Comparison of ENCODE assay signal across 17 cellular contexts in the genomic region with DNA sequence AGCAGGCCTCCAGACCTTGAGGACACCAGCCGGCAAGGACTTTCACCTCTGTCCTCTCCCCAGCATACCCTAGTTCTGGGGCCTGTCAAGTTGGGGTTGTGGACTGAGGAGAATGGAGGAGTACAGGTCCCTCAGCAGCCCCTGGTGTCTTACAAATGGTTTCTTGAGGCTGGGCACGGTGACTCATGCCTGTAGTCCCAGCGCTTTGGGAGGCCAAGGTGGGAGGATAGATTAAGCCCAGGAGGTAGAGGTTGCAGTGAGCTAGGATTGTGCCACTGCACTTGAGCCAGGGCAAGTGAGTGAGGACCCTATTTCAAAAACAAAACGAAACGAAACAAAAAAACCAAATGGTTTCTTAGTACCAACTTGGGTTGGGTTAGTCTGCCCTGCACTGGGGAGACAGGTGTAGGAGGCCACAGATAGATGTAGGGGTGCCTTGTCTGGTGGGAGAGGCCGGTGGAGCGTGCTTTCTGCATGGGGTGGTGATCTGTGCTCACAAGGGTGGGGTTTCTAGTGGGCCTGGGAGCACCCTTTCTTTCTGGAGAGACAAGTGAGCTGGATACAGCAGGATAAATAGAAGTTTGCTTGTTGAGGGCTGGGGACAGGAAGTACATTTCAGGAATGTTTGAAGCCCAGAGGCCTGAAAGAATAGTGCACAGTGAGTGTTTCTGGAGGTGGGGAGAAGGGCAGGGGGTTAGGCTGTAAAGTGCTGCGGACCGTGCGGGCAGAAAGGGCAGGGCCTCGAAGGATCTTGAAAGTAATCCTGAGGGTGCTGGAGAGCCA. TPM values are rescaled to one million over a fixed set of nuclear protein-coding genes. Genes with fewer than 3 reads are reported as not detected.
DNase-seq lines count a peak whose midpoint lies in the region; ATAC-seq and TF ChIP-seq lines count a peak whose summit lies in the region.
"Had no signal": no experiment of that assay in that cellular context is flagged by ENCODE, and none has a peak within 500 bp of the region (broad histone marks: within the 10 kb centered on the region; RNA-seq: fewer than 3 reads in every experiment).

No MANE protein-coding gene starts in this region.

- H4K8ac ChIP-seq in trophoblast cell (ENCODE audit: low read depth, low read length): peak overlapping the region; percentile 45

- H3K23ac ChIP-seq in trophoblast cell (ENCODE audit: low read length): no peak overlapping the region

- DNase-seq in DND-41: no peak
- peak; percentile 51 for DNase-seq in kidney tubule cell (ENCODE audit: low spot score)
- DNase-seq in trophoblast cell: no peak
- no peak for DNase-seq in NCI-H187 treated with DMSO at 0.1 percent for 48 hours (lab: John Stamatoyannopoulos, UW)
- DNase-seq in activated CD4-positive, alpha-beta T cell treated with anti-CD3 and anti-CD28 coated beads for 48 hours: no peak
- no peak for DNase-seq in DMS 273 treated with DMSO at 0.1 percent for 48 hours (lab: John Stamatoyannopoulos, UW)
- no peak for DNase-seq in HuH-7.5 (ENCODE audit: low spot score)
- DNase-seq: activated naive CD4-positive, alpha-beta T cell; aorta; NCI-H1694 treated with DMSO at 0.1 percent for 48 hours; NCI-H345; NK-92 treated with Interleukin-12 subunit alpha and Interleukin-12 subunit beta, amount 100 ng/mL, for 24 hours; RPMI8226; SW 1271 had no signal

- H3K4me2 ChIP-seq in DND-41 (ENCODE audit: insufficient read depth, low read length) (no peak overlapping the region), trophoblast cell (ENCODE audit: low read length) (no peak overlapping the region)

- H3K4me1 ChIP-seq in DND-41 (ENCODE audit: insufficient read depth, low read length) (peaks cover 13% of the 10 kb centered on the region), trophoblast cell (ENCODE audit: control insufficient read depth in 1 of 2, insufficient read depth in 2 of 2, low read length in 2 of 2) (peaks cover 14 to 17% of the 10 kb centered on the region in 2 experiments)

- peak overlapping the region; percentile 34 for H2BK12ac ChIP-seq in trophoblast cell (ENCODE audit: low read length)

- no peak overlapping the region for H2AFZ ChIP-seq in DND-41 (ENCODE audit: low read depth, low read length)
- H2AFZ ChIP-seq in trophoblast cell (ENCODE audit: insufficient read depth, low read length, poor library complexity): no peak overlapping the region

- no peak overlapping the region for H3K14ac ChIP-seq in trophoblast cell (ENCODE audit: low read length)

- H3K36me3 ChIP-seq in DND-41 (ENCODE audit: insufficient read depth, low read length): no peaks in the 10 kb centered on the region
- no peaks in the 10 kb centered on the region for H3K36me3 ChIP-seq in trophoblast cell (ENCODE audit: control insufficient read depth in 1 of 2, insufficient read depth in 2 of 2, low read length in 2 of 2)
- H3K36me3 ChIP-seq: thyroid gland had no signal

- no peak overlapping the region for H2BK120ac ChIP-seq in trophoblast cell (ENCODE audit: insufficient read depth, low read length, poor library complexity)

- ATAC-seq in DND-41 (ENCODE audit: insufficient read depth, low read depth): peak; percentile 29; the same call in 1 of the 3 replicates

- H3K27me3 ChIP-seq in DND-41 (ENCODE audit: insufficient read depth, low read length, poor library complexity) (no peaks in the 10 kb centered on the region), trophoblast cell (ENCODE audit: insufficient read depth, low read length) (peaks cover 26% of the 10 kb centered on the region)

- no peak overlapping the region for H4K91ac ChIP-seq in trophoblast cell (ENCODE audit: low read depth, low read length)

- H3K9ac ChIP-seq in DND-41 (ENCODE audit: low read depth, low read length) (no peak overlapping the region), trophoblast cell (ENCODE audit: low read length) (no peak overlapping the region)

- H4K12ac ChIP-seq in trophoblast cell (ENCODE audit: low read depth, low read length): no peak overlapping the region

- H3K27ac ChIP-seq in DND-41 (ENCODE audit: low read length): no peak overlapping the region
- H3K27ac ChIP-seq in angular gyrus (ENCODE audit: low read depth, low read length): peak overlapping the region; percentile 60
- H3K27ac ChIP-seq in trophoblast cell (ENCODE audit: low read depth, low read length): no peak overlapping the region
- H3K27ac ChIP-seq: thyroid gland had no signal

- H3K79me1 ChIP-seq in trophoblast cell (ENCODE audit: low read length): no peaks in the 10 kb centered on the region

- TF ChIP-seq CTCF in DND-41 (IDR thresholded peaks at IDR 0.05; ENCODE audit: borderline replicate concordance, extremely low read depth, low read length, poor library complexity, severe bottlenecking): no peak

- H3K79me2 ChIP-seq in DND-41 (ENCODE audit: insufficient read depth, low read length) (no peaks in the 10 kb centered on the region), trophoblast cell (ENCODE audit: control insufficient read depth, insufficient read depth, low read length, poor library complexity) (no peaks in the 10 kb centered on the region)

- no peak overlapping the region for H3K4ac ChIP-seq in trophoblast cell (ENCODE audit: low read depth, low read length)

- no peak overlapping the region for H2BK5ac ChIP-seq in trophoblast cell (ENCODE audit: low read depth, low read length, poor library complexity)

- no peaks in the 10 kb centered on the region; the same call in 1 of the 2 replicates for H4K20me1 ChIP-seq in DND-41 (ENCODE audit: insufficient read depth, low read length)

- no peak overlapping the region for H3K4me3 ChIP-seq in DND-41 (ENCODE audit: low read depth in 1 of 2, low read length in 2 of 2)
- H3K4me3 ChIP-seq in trophoblast cell (ENCODE audit: low read depth, low read length): no peak overlapping the region
- H3K4me3 ChIP-seq: thyroid gland had no signal

- H3K9me3 ChIP-seq in DND-41 (ENCODE audit: insufficient read depth, low read length, severe bottlenecking) (no peaks in the 10 kb centered on the region), trophoblast cell (ENCODE audit: insufficient read depth, low read depth, low read length) (peaks cover 6% of the 10 kb centered on the region)
- H3K9me3 ChIP-seq: thyroid gland had no signal

- H3K18ac ChIP-seq in trophoblast cell (ENCODE audit: low read length): no peak overlapping the region

- no peak overlapping the region for H2AK5ac ChIP-seq in trophoblast cell (ENCODE audit: low read length)

- no CpG with 5 or more reads among the region's 11 CpGs for WGBS in trophoblast cell (ENCODE audit: extremely low coverage, insufficient coverage, insufficient read length)

RNA-seq across cellular contexts. Expression of a gene that starts 37.7 kb away (rescaled TPM):
- 0.37 and 0.38 TPM in 2 replicates for polyA plus RNA-seq in trophoblast cell (2013)
- polyA plus RNA-seq: AG04450 had no signal
